In genomic region chr5:2482778-2483177, GRCh38 we compare ENCODE assay signal across 15 cellular contexts.
DNase-seq lines count a peak whose midpoint lies in the region; ATAC-seq and TF ChIP-seq lines count a peak whose summit lies in the region.
"Had no signal": no experiment of that assay in that cellular context is flagged by ENCODE, and none has a peak within 500 bp of the region (broad histone marks: within the 10 kb centered on the region; RNA-seq: fewer than 3 reads in every experiment).

No MANE protein-coding gene starts in this region.

- no peak overlapping the region for H3K4me3 Mint-ChIP-seq in WTC11
- H3K4me3 Mint-ChIP-seq: CD14-positive monocyte; CD4-positive, alpha-beta memory T cell; GM23338; HFFc6 had no signal

- no peak overlapping the region for H3K27ac Mint-ChIP-seq in WTC11
- H3K27ac Mint-ChIP-seq: CD14-positive monocyte; CD4-positive, alpha-beta memory T cell; GM23338; HFFc6 had no signal

- ATAC-seq in WTC11 (no peak), HG03095 (IDR thresholded peaks at IDR 0.05; ENCODE audit: unreplicated experiment) (no peak)
- ATAC-seq: A549, GM23338 had no signal

- POLR2A ChIA-PET in WTC11 (lab: Charles Lee), result no interaction called here

- DNase-seq in DMS153 treated with DMSO at 0.1 percent for 48 hours (lab: John Stamatoyannopoulos, UW; ENCODE audit: unreplicated experiment) (peak; percentile 25), DMS153 (lab: John Stamatoyannopoulos, UW) (no peak), NCI-H748 treated with DMSO at 0.1 percent for 48 hours (lab: John Stamatoyannopoulos, UW) (peak; percentile 24), NCI-H748 (lab: John Stamatoyannopoulos, UW; ENCODE audit: unreplicated experiment) (no peak), WTC11 (ENCODE audit: low spot score) (no peak), KBM-7 (no peak)
- DNase-seq: CD4-positive, alpha-beta memory T cell; DMS53; DND-41; HCEC 1CT; HFFc6 had no signal

- no peaks in the 10 kb centered on the region for H3K4me1 Mint-ChIP-seq in WTC11
- H3K4me1 Mint-ChIP-seq: CD14-positive monocyte; CD4-positive, alpha-beta memory T cell; GM23338 had no signal

- peaks cover 30% of the 10 kb centered on the region for H3K36me3 Mint-ChIP-seq in WTC11
- H3K36me3 Mint-ChIP-seq: CD14-positive monocyte; CD4-positive, alpha-beta memory T cell had no signal

- H3K9me3 Mint-ChIP-seq in WTC11, result peaks cover 46% of the 10 kb centered on the region

- CTCF ChIA-PET in WTC11 (lab: Charles Lee), result no interaction called here

- in situ Hi-C loops in KBM-7 (cut with MboI; ENCODE audit: low pct_unique_long_range_greater_than_20kb, low sequenced_read_pairs), result no loop called here

- no peak for TF ChIP-seq CTCF in WTC11 (IDR thresholded peaks at IDR 0.05)

- no peaks in the 10 kb centered on the region for H3K27me3 Mint-ChIP-seq in WTC11 (ENCODE audit: low read depth)
- H3K27me3 Mint-ChIP-seq: CD4-positive, alpha-beta memory T cell had no signal

TF ChIP-seq in WTC11, 78 proteins besides CTCF, POLR2A, EP300 and RAD21:
- TF ChIP-seq GABPB1 (CRISPR knock-in tag; IDR thresholded peaks at IDR 0.05) (no peak), ZNF317 (CRISPR knock-in tag; IDR thresholded peaks at IDR 0.05; ENCODE audit: borderline replicate concordance, low read depth) (peak; percentile 91)

Comparison
In these comparisons a context has a peak if more than half of its experiments do, and no peak if none do; other contexts are left out.
1. DNase-seq: peak in DMS153 treated with DMSO at 0.1 percent for 48 hours (single experiment) and NCI-H748 treated with DMSO at 0.1 percent for 48 hours (single experiment); none in DMS153 (single experiment), NCI-H748 (single experiment), WTC11 (single experiment) and KBM-7 (single experiment).